In genomic region chr19:3528080-3528479, GRCh38 we compare ENCODE assay signal across 21 cellular contexts. TPM values are rescaled to one million over a fixed set of nuclear protein-coding genes. Genes with fewer than 3 reads are reported as not detected.
DNase-seq lines count a peak whose midpoint lies in the region; ATAC-seq, FAIRE-seq and TF ChIP-seq lines count a peak whose summit lies in the region.
"Had no signal": no experiment of that assay in that cellular context is flagged by ENCODE, and none has a peak within 500 bp of the region (broad histone marks: within the 10 kb centered on the region; RNA-seq: fewer than 3 reads in every experiment).

No MANE protein-coding gene starts in this region.

- no peaks in the 10 kb centered on the region for H3K27me3 ChIP-seq in osteoblast (ENCODE audit: insufficient read depth, low read length)

- no peak for FAIRE-seq in kidney (lab: Jason Lieb, UNC)
- FAIRE-seq: GM12891, GM18507, H1 had no signal

- ATAC-seq in HG02938 (IDR thresholded peaks at IDR 0.05; ENCODE audit: unreplicated experiment) = no peak
- no peak for ATAC-seq in HG03280 (IDR thresholded peaks at IDR 0.05; ENCODE audit: unreplicated experiment)

- H3K9me3 ChIP-seq in kidney (ENCODE audit: control insufficient read depth in 1 of 2, low read length in 2 of 2) (no peaks in the 10 kb centered on the region), osteoblast (ENCODE audit: low read depth, low read length) (no peaks in the 10 kb centered on the region)

- peak; percentile 56 for DNase-seq in kidney
- peak; percentile 76 for DNase-seq in osteoblast (ENCODE audit: insufficient read length, low spot score, missing footprints)
- DNase-seq: C1 segment of cervical spinal cord; Calu3; CD4-positive, alpha-beta memory T cell; COR-L47; DMS53; DMS79 treated with DMSO at 0.1 percent for 48 hours; GF-D8; GM23248; H7; HCEC 1CT had no signal

- H3K9ac ChIP-seq in kidney (ENCODE audit: low read length in 2 of 2) = no peak overlapping the region
- H3K9ac ChIP-seq: GM23248 had no signal

- TF ChIP-seq CTCF in kidney (IDR thresholded peaks at IDR 0.05; ENCODE audit: borderline replicate concordance, extremely low read depth, insufficient read depth) = no peak
- no peak for TF ChIP-seq CTCF in osteoblast (IDR thresholded peaks at IDR 0.05; ENCODE audit: extremely low read depth, low read depth, low read length)

- no peak overlapping the region for H3K4me2 ChIP-seq in osteoblast (ENCODE audit: insufficient read depth, low read length)

- H3K79me2 ChIP-seq in osteoblast (ENCODE audit: insufficient read depth, low read length) = peaks cover 26% of the 10 kb centered on the region

- H3K4me1 ChIP-seq in kidney (ENCODE audit: control insufficient read depth in 1 of 2, insufficient read depth in 1 of 2, low read depth in 1 of 2, low read length in 2 of 2) (no peaks in the 10 kb centered on the region), osteoblast (ENCODE audit: insufficient read depth, low read length) (no peaks in the 10 kb centered on the region)

- H3K4me3 ChIP-seq in kidney (ENCODE audit: low read length in 2 of 2) (no peak overlapping the region), osteoblast (ENCODE audit: insufficient read depth, low read length) (no peak overlapping the region)
- H3K4me3 ChIP-seq: GM23248 had no signal

- no peak overlapping the region for H2AFZ ChIP-seq in osteoblast (ENCODE audit: low read length)
- H2AFZ ChIP-seq: GM23248 had no signal

- H3K36me3 ChIP-seq in kidney (ENCODE audit: control insufficient read depth in 1 of 2, insufficient read depth in 2 of 2, low read length in 2 of 2) (peaks cover 9 to 10% of the 10 kb centered on the region in 2 donors), osteoblast (ENCODE audit: insufficient read depth, low read length) (peaks cover 52% of the 10 kb centered on the region)

- H3K27ac ChIP-seq in kidney (ENCODE audit: low read depth in 2 of 2, low read length in 2 of 2) (no peak overlapping the region), osteoblast (ENCODE audit: low read depth, low read length) (no peak overlapping the region)
- H3K27ac ChIP-seq: GM23248 had no signal

- intact Hi-C loops in kidney (cut with DNase I) = no loop called here

- peaks cover 29% of the 10 kb centered on the region for H4K20me1 ChIP-seq in osteoblast (ENCODE audit: insufficient read depth, low read length)

RNA-seq across cellular contexts. Expression of gene TEKTIP1, which starts 10.9 kb away (rescaled TPM):
- 9.2 TPM for total RNA-seq in kidney
- 1.2 TPM for polyA plus RNA-seq in kidney (ENCODE audit: insufficient read depth, low read depth, low replicate concordance)
- total RNA-seq in osteoblast = not detected in 2 replicates
- total RNA-seq: A172, Daoy, G401, GM23248, H7 had no signal
- polyA plus RNA-seq: BJ, GM23248, H1 had no signal

RNA-seq across cellular contexts. Expression of gene FZR1, which starts 22.0 kb away (rescaled TPM):
- total RNA-seq in kidney (48.0 TPM), osteoblast (36.6 and 39.5 TPM in 2 replicates)
- 28.4 TPM for polyA plus RNA-seq in kidney (ENCODE audit: insufficient read depth, low read depth, low replicate concordance)

RNA-seq across cellular contexts. Expression of gene DOHH, which starts 27.6 kb away (rescaled TPM):
- total RNA-seq in kidney (12.2 TPM), osteoblast (7.7 and 8.3 TPM in 2 replicates)
- polyA plus RNA-seq in kidney (ENCODE audit: insufficient read depth, low read depth, low replicate concordance) = 20.2 TPM

RNA-seq across cellular contexts. Expression of gene MFSD12, which starts 29.3 kb away (rescaled TPM):
- total RNA-seq in kidney = 124 TPM
- 113 TPM for polyA plus RNA-seq in kidney (ENCODE audit: insufficient read depth, low read depth, low replicate concordance)
- total RNA-seq in osteoblast = 92.5 and 104 TPM in 2 replicates

RNA-seq across cellular contexts. Expression of gene HMG20B, which starts 44.7 kb away (rescaled TPM):
- 69.7 TPM for total RNA-seq in kidney
- 82.6 TPM for polyA plus RNA-seq in kidney (ENCODE audit: insufficient read depth, low read depth, low replicate concordance)
- 57.2 and 65.9 TPM in 2 replicates for total RNA-seq in osteoblast

Comparison
In these comparisons a context has a peak if more than half of its experiments do, and no peak if none do; other contexts are left out.
1. RNA of gene TEKTIP1, which starts 10.9 kb away (total RNA-seq): 9.2 TPM in kidney (single experiment); not detected in osteoblast; every median in the first group is over 10 times any median in the second.